Comparison of ENCODE assay signal across 11 cellular contexts in the genomic region with DNA sequence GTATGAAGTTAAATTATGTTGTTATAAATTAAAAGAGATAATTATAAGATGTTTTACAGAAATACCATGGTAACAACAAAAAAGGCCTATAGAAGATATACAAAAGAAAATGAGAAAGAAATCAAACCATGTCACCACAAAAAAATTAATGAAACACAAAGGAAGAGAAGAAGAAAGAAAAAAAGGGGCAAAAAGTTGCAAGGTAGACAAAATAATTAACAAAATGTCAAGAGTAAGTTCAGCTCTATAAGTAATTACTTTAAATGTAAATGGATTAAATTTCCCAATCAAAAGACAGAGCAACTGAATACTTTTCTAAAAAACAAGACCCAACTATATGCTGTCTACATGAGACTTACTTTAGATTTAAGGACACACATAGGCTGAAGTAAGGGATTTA.
"Had no signal": no experiment of that assay in that cellular context is flagged by ENCODE, and none has a peak within 500 bp of the region (broad histone marks: within the 10 kb centered on the region; RNA-seq: fewer than 3 reads in every experiment).

No MANE protein-coding gene starts in this region.

- H3K27ac ChIP-seq: GM23248 had no signal

- H3K36me3 ChIP-seq: HAP-1 had no signal

- H3K4me3 ChIP-seq: GM23248, GM23338, HAP-1 had no signal

- H3K4me1 ChIP-seq: HAP-1 had no signal

- ATAC-seq: GM23338, HCT116 had no signal

- FAIRE-seq: H1, H54 had no signal

- H3K9me3 ChIP-seq: HAP-1 had no signal

- H3K4me2 ChIP-seq: GM23338 had no signal

- DNase-seq: GM23248, GOT3, H7, H9, HCEC 1CT, HFFc6 had no signal

- H2AFZ ChIP-seq: GM23248, GM23338 had no signal

- H3K9ac ChIP-seq: GM23248 had no signal
